Comparison of ENCODE assay signal across 8 cellular contexts in the genomic region with DNA sequence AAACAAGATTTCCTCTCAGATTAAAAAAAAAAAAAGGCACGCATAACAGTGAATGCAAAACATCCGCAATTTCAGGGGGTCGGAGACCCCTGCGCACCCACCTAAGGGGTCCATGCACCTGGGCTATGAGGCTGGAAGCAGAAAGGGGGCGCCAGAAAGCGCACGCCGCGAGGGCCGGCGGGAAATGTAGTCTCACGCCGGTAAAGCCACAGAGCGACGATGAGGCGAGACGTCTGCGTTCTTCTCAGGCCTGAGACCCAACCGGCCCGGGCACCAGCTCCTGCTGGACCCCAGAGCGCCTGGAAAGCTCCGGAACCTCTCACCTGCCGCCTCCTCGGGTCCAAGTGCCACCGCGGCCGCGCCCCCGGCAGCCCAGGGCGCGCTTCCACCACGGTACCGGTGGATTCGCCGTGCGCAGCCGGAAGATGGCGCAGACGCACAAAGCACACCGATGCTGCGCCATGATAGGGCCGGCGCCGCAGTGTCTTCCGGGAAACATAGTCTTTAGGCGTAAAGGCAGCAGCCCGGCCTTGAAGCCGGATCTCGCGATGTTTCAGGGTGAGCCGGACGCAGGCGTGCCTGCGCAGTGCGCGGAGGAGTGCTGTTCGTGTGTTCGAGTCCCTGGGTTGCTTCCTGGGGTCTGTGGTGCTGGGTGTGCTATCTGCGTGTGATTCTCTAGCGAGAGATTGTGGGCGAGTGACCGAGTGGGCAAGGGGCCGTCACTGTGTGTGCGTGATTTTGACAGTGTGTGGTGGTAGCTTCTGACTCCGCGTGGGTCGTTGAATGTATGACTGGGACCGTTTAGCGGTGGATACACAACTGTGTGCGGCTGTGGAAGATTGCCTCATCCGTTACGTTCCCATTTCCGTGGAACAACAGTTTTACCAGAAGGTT. TPM values are rescaled to one million over a fixed set of nuclear protein-coding genes. Genes with fewer than 3 reads are reported as not detected.
A peak's percentile ranks its signal among the peaks of the same experiment; 100 is the strongest.
DNase-seq lines count a peak whose midpoint lies in the region; ATAC-seq lines count a peak whose summit lies in the region.

A gene (minus strand): TSS at position 416 of the 894 bp plus-strand sequence. CDS start 1,782 bp downstream, outside the sequence.

- peak; percentile 89 for ATAC-seq in GM21515 (IDR thresholded peaks at IDR 0.05; ENCODE audit: unreplicated experiment)

- peaks cover 21 to 36% (median 28%) of the 10 kb centered on the region in 3 donors for H3K9me3 Mint-ChIP-seq in IgD-negative memory B cell

- peak within 1 kb of the TSS; percentile 72 to 97 (median 89) for H3K27ac Mint-ChIP-seq in IgD-negative memory B cell

- H3K4me3 Mint-ChIP-seq in IgD-negative memory B cell, result peak within 1 kb of the TSS; percentile 86 to 98 (median 97)

- peaks cover 5 to 10% (median 7%) of the 10 kb centered on the region in 3 donors for H3K4me1 Mint-ChIP-seq in IgD-negative memory B cell

- H3K27me3 Mint-ChIP-seq in IgD-negative memory B cell, result no peaks in the 10 kb centered on the region

- DNase-seq in DMS 273 (lab: John Stamatoyannopoulos, UW; ENCODE audit: unreplicated experiment) (peak; percentile 97), SIG-M5 (lab: John Stamatoyannopoulos, UW) (peak; percentile 10), glomerular visceral epithelial cell (ENCODE audit: extremely low spot score) (peak; percentile 33), occipital lobe (lab: John Stamatoyannopoulos, UW) (peak; percentile 92)
- DNase-seq in activated naive CD4-positive, alpha-beta T cell treated with anti-CD3 and anti-CD28 coated beads, Interleukin-2, amount 50 U/mL, for 16 hours, result peak; percentile 93

- peaks cover 26% of the 10 kb centered on the region for H3K36me3 Mint-ChIP-seq in IgD-negative memory B cell

- peak within 1 kb of the TSS; percentile 85 for H3K27ac ChIP-seq in temporal lobe (ENCODE audit: low read depth, low read length)

RNA-seq across cellular contexts. Expression of the gene that starts here (rescaled TPM):
- polyA plus RNA-seq in IgD-negative memory B cell, result 7.3 TPM
- 4.8 TPM for total RNA-seq in occipital lobe
- total RNA-seq in temporal lobe, result 5.2 TPM

Comparison
In these comparisons a context has a peak if more than half of its experiments do, and no peak if none do; other contexts are left out.
1. Peak in every context shown above with its lines: DNase-seq, ATAC-seq and H3K27ac ChIP-seq.
2. DNase-seq: peak in every context shown above with its lines; median percentile 97 in DMS 273; 93 in activated naive CD4-positive, alpha-beta T cell treated with anti-CD3 and anti-CD28 coated beads, Interleukin-2, amount 50 U/mL, for 16 hours; 92 in occipital lobe; 33 in glomerular visceral epithelial cell; 10 in SIG-M5.